Comparison of ENCODE assay signal across 1 cellular context in genomic region chr5:104987074-104987473, GRCh38.
TF ChIP-seq lines count a peak whose summit lies in the region.

No MANE protein-coding gene starts in this region.

TF ChIP-seq in K562, 482 proteins besides CTCF, POLR2A, EP300 and RAD21 (continued from another document):
- no peak for TF ChIP-seq FOXJ2 (tag; IDR thresholded peaks at IDR 0.05)
- TF ChIP-seq ZFP1 (CRISPR knock-in tag; IDR thresholded peaks at IDR 0.05): no peak
- TF ChIP-seq TCF15 (CRISPR knock-in tag; IDR thresholded peaks at IDR 0.05): no peak
